16 cellular contexts compared by ENCODE assay signal in genomic region chr6:95599691-95600090, GRCh38.
"Had no signal": no experiment of that assay in that cellular context is flagged by ENCODE, and none has a peak within 500 bp of the region (broad histone marks: within the 10 kb centered on the region; RNA-seq: fewer than 3 reads in every experiment).

No MANE protein-coding gene starts in this region.

- H3K27ac ChIP-seq: gastroesophageal sphincter, left ventricle myocardium inferior, parathyroid adenoma, transverse colon had no signal

- H3K79me2 ChIP-seq: parathyroid adenoma had no signal

- H3K36me3 ChIP-seq: gastroesophageal sphincter, transverse colon had no signal

- H3K4me1 Mint-ChIP-seq: activated naive CD8-positive, alpha-beta T cell treated with anti-CD3 and anti-CD28 coated beads, Interleukin-2, amount 50 U/mL, for 24 hours had no signal

- H3K27me3 Mint-ChIP-seq: activated CD4-positive, alpha-beta memory T cell treated with anti-CD3 and anti-CD28 coated beads for 36 hours; activated naive CD8-positive, alpha-beta T cell treated with anti-CD3 and anti-CD28 coated beads, Interleukin-2, amount 50 U/mL, for 24 hours had no signal

- H3K9me3 ChIP-seq: gastroesophageal sphincter, left ventricle myocardium inferior, transverse colon had no signal

- ATAC-seq: activated naive CD8-positive, alpha-beta T cell treated with anti-CD3 and anti-CD28 coated beads, Interleukin-2, amount 50 U/mL, for 24 hours; gastroesophageal sphincter had no signal

- DNase-seq: activated CD4-positive, alpha-beta memory T cell treated with anti-CD3 and anti-CD28 coated beads for 36 hours; activated CD4-positive, alpha-beta T cell treated with anti-CD3 and anti-CD28 coated beads for 1 hour; activated naive CD8-positive, alpha-beta T cell treated with anti-CD3 and anti-CD28 coated beads, Interleukin-2, amount 50 U/mL, for 24 hours; activated T-cell treated with anti-CD3 and anti-CD28 coated beads, Interleukin-2, amount 50 U/mL, for 48 hours; left ventricle myocardium inferior; mesendoderm; retina; stimulated activated CD4-positive, alpha-beta T cell treated with anti-CD3 and anti-CD28 coated beads, Interleukin-4, amount 100 ng/mL, for 4 hours; T-helper 9 cell; transverse colon had no signal

- H3K9ac ChIP-seq: parathyroid adenoma had no signal

- H3K4me3 ChIP-seq: gastroesophageal sphincter, left ventricle myocardium inferior, skin epidermis, transverse colon had no signal

- H3K4me1 ChIP-seq: left ventricle myocardium inferior, parathyroid adenoma, transverse colon had no signal

- FAIRE-seq: colon, endothelial cell of umbilical vein, keratinocyte had no signal

- H2AFZ ChIP-seq: parathyroid adenoma had no signal

- H3K27me3 ChIP-seq: gastroesophageal sphincter, transverse colon had no signal

- H3K9me3 Mint-ChIP-seq: activated CD4-positive, alpha-beta memory T cell treated with anti-CD3 and anti-CD28 coated beads for 36 hours; activated naive CD8-positive, alpha-beta T cell treated with anti-CD3 and anti-CD28 coated beads, Interleukin-2, amount 50 U/mL, for 24 hours had no signal

- H3K27ac Mint-ChIP-seq: activated CD4-positive, alpha-beta memory T cell treated with anti-CD3 and anti-CD28 coated beads for 36 hours; activated naive CD8-positive, alpha-beta T cell treated with anti-CD3 and anti-CD28 coated beads, Interleukin-2, amount 50 U/mL, for 24 hours had no signal

- H3K4me3 Mint-ChIP-seq: activated CD4-positive, alpha-beta memory T cell treated with anti-CD3 and anti-CD28 coated beads for 36 hours; activated naive CD8-positive, alpha-beta T cell treated with anti-CD3 and anti-CD28 coated beads, Interleukin-2, amount 50 U/mL, for 24 hours had no signal
